In genomic region chr2:190354003-190354690, GRCh38 we compare ENCODE assay signal across 1 cellular context.
TF ChIP-seq lines count a peak whose summit lies in the region.

No MANE protein-coding gene starts in this region.

TF ChIP-seq in K562, 482 proteins besides CTCF, POLR2A, EP300 and RAD21 (continued from another document):
- TF ChIP-seq ZMIZ1 (IDR thresholded peaks at IDR 0.05; ENCODE audit: low read depth in 2 of 2, low read length in 2 of 2) (no peak), ZNF584 (CRISPR knock-in tag; IDR thresholded peaks at IDR 0.05; ENCODE audit: low read depth) (no peak), ZNF740 (CRISPR knock-in tag; IDR thresholded peaks at IDR 0.05) (no peak), ZNF740 (tag; IDR thresholded peaks at IDR 0.05) (no peak), GTF2E2 (tag; IDR thresholded peaks at IDR 0.05) (no peak), LEF1 (IDR thresholded peaks at IDR 0.05) (peak; percentile 79), CTCFL (IDR thresholded peaks at IDR 0.05; ENCODE audit: borderline replicate concordance, insufficient read depth, low read depth, low read length, poor library complexity, severe bottlenecking) (no peak), MTA3 (IDR thresholded peaks at IDR 0.05; ENCODE audit: borderline replicate concordance) (no peak), ZNF518B (CRISPR knock-in tag; IDR thresholded peaks at IDR 0.05) (no peak), DEAF1 (CRISPR knock-in tag; IDR thresholded peaks at IDR 0.05) (no peak), E4F1 (CRISPR knock-in tag; IDR thresholded peaks at IDR 0.05; ENCODE audit: borderline replicate concordance) (no peak), BACH1 (tag; IDR thresholded peaks at IDR 0.05) (no peak), REST (CRISPR knock-in tag; IDR thresholded peaks at IDR 0.05; ENCODE audit: low read depth) (no peak), RBM17 (IDR thresholded peaks at IDR 0.05; ENCODE audit: borderline replicate concordance, low read depth, low read length) (no peak), ARID1B (IDR thresholded peaks at IDR 0.05) (peak; percentile 76), HNRNPUL1 (IDR thresholded peaks at IDR 0.05; ENCODE audit: low read length) (no peak), ASH1L (IDR thresholded peaks at IDR 0.05; ENCODE audit: borderline replicate concordance, low read depth, partially characterized antibody) (no peak), LCOR (CRISPR knock-in tag; IDR thresholded peaks at IDR 0.05) (no peak), VEZF1 (CRISPR knock-in tag; IDR thresholded peaks at IDR 0.05) (no peak), ZC3H11A (IDR thresholded peaks at IDR 0.05; ENCODE audit: low read depth, low read length) (no peak), CGGBP1 (CRISPR knock-in tag; IDR thresholded peaks at IDR 0.05) (no peak), NUFIP1 (IDR thresholded peaks at IDR 0.05; ENCODE audit: partially characterized antibody) (no peak), PTRF (tag; IDR thresholded peaks at IDR 0.05) (no peak), HMBOX1 (IDR thresholded peaks at IDR 0.05) (peak; percentile 42; the same call in 1 of the 2 replicates), STAT5A (IDR thresholded peaks at IDR 0.05; ENCODE audit: borderline replicate concordance, low read length) (no peak), GATA2 (CRISPR knock-in tag; IDR thresholded peaks at IDR 0.05) (no peak), RBM39 (optimal IDR thresholded peaks at IDR 0.05; ENCODE audit: low read depth, low read length) (no peak), TEAD2 (tag; IDR thresholded peaks at IDR 0.05) (no peak), MXI1 (IDR thresholded peaks at IDR 0.05; ENCODE audit: low read depth, low read length) (no peak)
